In the genomic region with DNA sequence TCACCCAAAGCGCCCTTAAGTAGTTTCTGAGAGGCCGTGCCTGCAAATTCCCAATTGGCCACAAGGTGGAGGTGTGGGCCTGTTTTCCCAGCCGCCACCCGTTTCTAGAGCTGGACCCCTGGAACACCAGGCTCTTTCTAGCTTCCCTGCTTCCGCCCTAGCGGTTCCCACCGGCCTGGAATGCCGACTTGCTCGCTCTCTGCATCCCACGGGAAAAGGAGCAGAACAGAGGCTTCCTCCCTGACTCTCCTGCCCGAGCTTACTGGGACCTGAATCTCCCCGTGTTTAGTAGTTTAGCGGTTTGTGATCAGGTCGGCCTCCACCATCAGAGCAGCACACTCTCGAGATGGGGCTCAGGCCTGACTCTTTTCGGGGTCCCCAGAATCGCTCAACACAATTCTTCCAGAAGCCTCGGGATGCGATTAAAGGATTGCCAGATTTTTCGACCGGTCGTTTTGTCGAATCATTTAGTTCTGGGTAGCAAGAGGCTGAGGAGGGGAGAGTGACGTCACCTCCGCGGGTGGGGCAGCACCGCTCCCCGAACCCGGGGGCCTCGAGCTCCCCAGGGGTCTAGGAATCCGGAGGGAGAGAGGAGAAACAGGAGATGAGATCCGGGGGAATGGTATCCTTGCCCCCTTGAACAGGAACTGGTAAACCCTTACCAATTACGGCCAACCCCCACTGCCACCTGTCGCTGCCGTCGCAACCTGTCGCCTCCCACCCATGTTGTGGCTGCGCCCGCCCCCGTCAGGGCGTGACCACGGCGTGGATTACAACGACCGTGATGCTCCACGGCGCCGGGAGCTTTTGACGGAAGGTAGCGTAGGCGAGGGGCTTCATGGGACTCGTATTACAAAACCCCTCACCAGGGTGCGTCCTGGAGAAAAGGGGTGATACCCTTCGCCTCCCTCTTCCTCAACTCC, we compare ENCODE assay signal across 8 cellular contexts. TPM values are rescaled to one million over a fixed set of nuclear protein-coding genes. Genes with fewer than 3 reads are reported as not detected.
DNase-seq lines count a peak whose midpoint lies in the region; ATAC-seq lines count a peak whose summit lies in the region.

No MANE protein-coding gene starts in this region.

- in situ Hi-C loops in G401 (cut with HindIII; ENCODE audit: low sequenced_read_pairs), result no loop called here

- ATAC-seq in HG02763 (IDR thresholded peaks at IDR 0.05; ENCODE audit: unreplicated experiment) (peak; percentile 62), GM18519 (IDR thresholded peaks at IDR 0.05; ENCODE audit: low FRiP score, unreplicated experiment) (no peak)

- DNase-seq in G401 (ENCODE audit: low spot score) (peak; percentile 89), NCI-H2227 (lab: John Stamatoyannopoulos, UW; ENCODE audit: unreplicated experiment) (peak; percentile 87), lung microvascular endothelial cell (ENCODE audit: low read depth in 2 of 2) (peak; percentile 66 to 69)
- peak; percentile 92 for DNase-seq in activated CD4-positive, alpha-beta T cell treated with anti-CD3 and anti-CD28 coated beads for 48 hours
- DNase-seq in stimulated activated CD4-positive, alpha-beta T cell treated with anti-CD3 and anti-CD28 coated beads, TNF-alpha, amount 100 ng/mL, for 48 hours (ENCODE audit: low read depth in 3 of 3), result peak; percentile 65 to 83 (median 82)

- peak overlapping the region; percentile 92 for H3K27ac ChIP-seq in cingulate gyrus (ENCODE audit: low read depth, low read length)

RNA-seq across cellular contexts. Expression of gene NAPSA, which starts 8.0 kb away (rescaled TPM):
- total RNA-seq in G401 (2014; rRNA removed; shearing (Covaris generic)), result 0.24 TPM in 1 of 2 replicates, not detected in the other
- total RNA-seq in lung microvascular endothelial cell, result under 0.01 TPM in 1 of 2 replicates, not detected in the other

RNA-seq across cellular contexts. Expression of gene NR1H2, which starts 18.8 kb away (rescaled TPM):
- total RNA-seq in G401 (2014; rRNA removed; shearing (Covaris generic)), result 33.0 and 41.4 TPM in 2 replicates
- 35.5 and 66.7 TPM in 2 replicates for total RNA-seq in lung microvascular endothelial cell

RNA-seq across cellular contexts. Expression of gene POLD1, which starts 26.7 kb away (rescaled TPM):
- total RNA-seq in G401 (2014; rRNA removed; shearing (Covaris generic)), result 151 and 176 TPM in 2 replicates
- total RNA-seq in lung microvascular endothelial cell, result 38.1 and 39.5 TPM in 2 replicates

RNA-seq across cellular contexts. Expression of gene KCNC3, which starts 28.3 kb away (rescaled TPM):
- total RNA-seq in G401 (2014; rRNA removed; shearing (Covaris generic)), result 3.4 and 4.3 TPM in 2 replicates
- total RNA-seq in lung microvascular endothelial cell, result 0.22 and 0.40 TPM in 2 replicates
